ENCODE assay signal across 25 cellular contexts in genomic region chr15:96049323-96049722, GRCh38.
"Had no signal": no experiment of that assay in that cellular context is flagged by ENCODE, and none has a peak within 500 bp of the region (broad histone marks: within the 10 kb centered on the region; RNA-seq: fewer than 3 reads in every experiment).

No MANE protein-coding gene starts in this region.

- FAIRE-seq: K562, TTC549 had no signal

- ATAC-seq: activated T-cell treated with anti-CD3 and anti-CD28 coated beads, Interleukin-2, amount 50 U/mL, for 72 hours; K562; T-helper 17 cell had no signal

- H3K9me3 Mint-ChIP-seq: activated B cell treated with CpG ODN at 0.5 μM for 24 hours; activated CD4-positive, alpha-beta memory T cell treated with anti-CD3 and anti-CD28 coated beads, Interleukin-2, amount 10 ng/mL, durations not matched to agents 7 days and 5 days; activated naive CD8-positive, alpha-beta T cell treated with anti-CD3 and anti-CD28 coated beads, Interleukin-2, amount 10 ng/mL, durations not matched to agents 7 days and 5 days; activated T-cell treated with anti-CD3 and anti-CD28 coated beads, Interleukin-2, amount 50 U/mL, for 72 hours; activated T-helper 2 cell treated with anti-CD3 and anti-CD28 coated beads, Interferon-gamma antibody, Interleukin-2, Interleukin-4, amounts not matched to agents 10 μg/mL and 5 μg/mL and 100 μg/mL, durations not matched to agents 14 hours and 24 hours and 36 hours had no signal

- H3K36me3 Mint-ChIP-seq: activated naive CD8-positive, alpha-beta T cell treated with anti-CD3 and anti-CD28 coated beads, Interleukin-2, amount 10 ng/mL, durations not matched to agents 7 days and 5 days had no signal

- H3K9me3 ChIP-seq: adrenal gland had no signal

- DNase-seq: activated B cell treated with CpG ODN at 0.5 μM for 24 hours; activated CD4-positive, alpha-beta memory T cell treated with anti-CD3 and anti-CD28 coated beads, Interleukin-2, amount 10 ng/mL, durations not matched to agents 7 days and 5 days; activated CD4-positive, alpha-beta T cell treated with anti-CD3 and anti-CD28 coated beads for 1 hour; activated CD4-positive, alpha-beta T cell treated with anti-CD3 and anti-CD28 coated beads, Interleukin-2, amount 50 U/mL, for 1 hour; activated CD8-positive, alpha-beta memory T cell treated with anti-CD3 and anti-CD28 coated beads, Interleukin-2, amount 50 U/mL, for 4 hours; activated gamma-delta T cell treated with Interleukin-2 at 50 U/mL for 16 hours; activated naive CD4-positive, alpha-beta T cell treated with anti-CD3 and anti-CD28 coated beads, Interleukin-2, amount 50 U/mL, for 16 hours; activated naive CD8-positive, alpha-beta T cell treated with anti-CD3 and anti-CD28 coated beads, Interleukin-2, amount 10 ng/mL, durations not matched to agents 7 days and 5 days; activated T-cell treated with anti-CD3 and anti-CD28 coated beads, Interleukin-2, amount 50 U/mL, for 72 hours; adrenal gland; anterior cingulate cortex; Karpas-422; MM.1S; NCI-H1105 treated with DMSO at 0.1 percent for 48 hours; NCI-H1436 treated with DMSO at 0.1 percent for 48 hours; NCI-H187; NCI-H2081; NCI-H510A treated with DMSO at 0.1 percent for 48 hours; NCI-H69; SIG-M5; T-helper 17 cell; T-helper 9 cell had no signal

- H3K27ac Mint-ChIP-seq: activated B cell treated with CpG ODN at 0.5 μM for 24 hours; activated CD4-positive, alpha-beta memory T cell treated with anti-CD3 and anti-CD28 coated beads, Interleukin-2, amount 10 ng/mL, durations not matched to agents 7 days and 5 days; activated naive CD8-positive, alpha-beta T cell treated with anti-CD3 and anti-CD28 coated beads, Interleukin-2, amount 10 ng/mL, durations not matched to agents 7 days and 5 days; activated T-cell treated with anti-CD3 and anti-CD28 coated beads, Interleukin-2, amount 50 U/mL, for 72 hours; activated T-helper 2 cell treated with anti-CD3 and anti-CD28 coated beads, Interferon-gamma antibody, Interleukin-2, Interleukin-4, amounts not matched to agents 10 μg/mL and 5 μg/mL and 100 μg/mL, durations not matched to agents 14 hours and 24 hours and 36 hours; T-helper 17 cell had no signal

- H3K4me3 ChIP-seq: adrenal gland, K562 had no signal

- H3K4me3 Mint-ChIP-seq: activated B cell treated with CpG ODN at 0.5 μM for 24 hours; activated CD4-positive, alpha-beta memory T cell treated with anti-CD3 and anti-CD28 coated beads, Interleukin-2, amount 10 ng/mL, durations not matched to agents 7 days and 5 days; activated naive CD8-positive, alpha-beta T cell treated with anti-CD3 and anti-CD28 coated beads, Interleukin-2, amount 10 ng/mL, durations not matched to agents 7 days and 5 days; activated T-cell treated with anti-CD3 and anti-CD28 coated beads, Interleukin-2, amount 50 U/mL, for 72 hours; T-helper 17 cell had no signal

- H3K36me3 ChIP-seq: adrenal gland had no signal

- H3K27ac ChIP-seq: adrenal gland had no signal

- H3K4me1 Mint-ChIP-seq: activated CD4-positive, alpha-beta memory T cell treated with anti-CD3 and anti-CD28 coated beads, Interleukin-2, amount 10 ng/mL, durations not matched to agents 7 days and 5 days had no signal
